18 cellular contexts compared by ENCODE assay signal in the genomic region with DNA sequence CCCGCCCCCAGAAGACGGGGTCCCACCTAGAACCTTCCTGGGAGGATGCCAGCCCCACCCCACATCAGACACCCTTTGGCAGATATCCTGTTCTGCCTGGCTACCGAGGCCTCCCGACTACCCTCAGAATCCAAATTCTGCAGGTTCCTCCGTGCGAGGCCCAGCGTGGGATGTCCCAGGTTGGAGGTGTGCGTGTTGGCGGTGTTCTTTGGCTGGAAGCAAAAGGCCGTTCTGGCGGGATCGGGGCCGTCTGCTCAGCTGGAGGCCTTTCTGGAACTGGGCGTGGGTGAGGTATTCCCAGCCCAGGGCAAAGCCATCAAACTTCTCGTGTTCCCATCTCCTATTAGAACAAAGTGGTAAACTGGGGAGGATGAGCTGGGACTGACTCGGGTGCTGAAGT.
"Had no signal": no experiment of that assay in that cellular context is flagged by ENCODE, and none has a peak within 500 bp of the region (broad histone marks: within the 10 kb centered on the region; RNA-seq: fewer than 3 reads in every experiment).

No MANE protein-coding gene starts in this region.

- H3K9ac ChIP-seq: SK-N-SH had no signal

- H3K9me3 ChIP-seq: MG63, SK-N-SH had no signal

- H3K27ac ChIP-seq: RWPE1 had no signal

- DNase-seq: Karpas-422, KG1, MG63, NCI-H1092, NCI-H1105 treated with DMSO at 0.1 percent for 48 hours, NCI-H1436, NCI-H187, NCI-H2029, NCI-H2081 treated with DMSO at 0.1 percent for 48 hours, NCI-H2171, NCI-H345, NCI-H524, NCI-H526 treated with DMSO at 0.1 percent for 48 hours, NCI-H774, SHP77, SK-N-SH had no signal

- H3K4me2 ChIP-seq: SK-N-SH had no signal

- ATAC-seq: Panc1 had no signal

- H3K4me3 ChIP-seq: MG63 had no signal

- H3K27me3 ChIP-seq: MG63 had no signal
